Comparison of ENCODE assay signal across 8 cellular contexts in genomic region chr17:81200695-81201580, GRCh38. TPM values are rescaled to one million over a fixed set of nuclear protein-coding genes. Genes with fewer than 3 reads are reported as not detected.
DNase-seq lines count a peak whose midpoint lies in the region; ATAC-seq lines count a peak whose summit lies in the region.

No MANE protein-coding gene starts in this region.

- ATAC-seq in HG02588 (IDR thresholded peaks at IDR 0.05; ENCODE audit: unreplicated experiment) (no peak), GM21737 (IDR thresholded peaks at IDR 0.05; ENCODE audit: unreplicated experiment) (no peak)

- no peak overlapping the region for H3K4me3 Mint-ChIP-seq in activated CD4-positive, alpha-beta T cell treated with anti-CD3 and anti-CD28 coated beads, Interleukin-2, amount 10 ng/mL, durations not matched to agents 7 days and 5 days

- CTCF ChIA-PET in activated CD4-positive, alpha-beta T cell treated with anti-CD3 and anti-CD28 coated beads, Interleukin-2, amount 10 ng/mL, durations not matched to agents 7 days and 5 days (lab: Charles Lee): interaction anchor here (0.5 kb wide), 2 partner anchors 12 to 125 kb away, joined by 3 to 4 read pairs; no protein-coding TSS in a partner anchor

- no peaks in the 10 kb centered on the region for H3K27me3 Mint-ChIP-seq in activated CD4-positive, alpha-beta T cell treated with anti-CD3 and anti-CD28 coated beads, Interleukin-2, amount 10 ng/mL, durations not matched to agents 7 days and 5 days

- H3K4me1 Mint-ChIP-seq in activated CD4-positive, alpha-beta T cell treated with anti-CD3 and anti-CD28 coated beads, Interleukin-2, amount 10 ng/mL, durations not matched to agents 7 days and 5 days: no peaks in the 10 kb centered on the region

- DNase-seq in 8988T: peak; percentile 91
- DNase-seq in EH (ENCODE audit: low read depth): peak; percentile 68
- peak; percentile 84 for DNase-seq in NAMALWA (ENCODE audit: low spot score)
- DNase-seq in activated CD4-positive, alpha-beta T cell treated with anti-CD3 and anti-CD28 coated beads, Interleukin-2, amount 10 ng/mL, durations not matched to agents 7 days and 5 days: peak; percentile 55
- peak; percentile 80 for DNase-seq in globus pallidus (ENCODE audit: low spot score)
- peak; percentile 80 for DNase-seq in pons (ENCODE audit: low spot score)

- H3K27ac Mint-ChIP-seq in activated CD4-positive, alpha-beta T cell treated with anti-CD3 and anti-CD28 coated beads, Interleukin-2, amount 10 ng/mL, durations not matched to agents 7 days and 5 days: no peak overlapping the region

- POLR2A ChIA-PET in activated CD4-positive, alpha-beta T cell treated with anti-CD3 and anti-CD28 coated beads, Interleukin-2, amount 10 ng/mL, durations not matched to agents 7 days and 5 days (lab: Charles Lee): no interaction called here

- no peaks in the 10 kb centered on the region for H3K36me3 Mint-ChIP-seq in activated CD4-positive, alpha-beta T cell treated with anti-CD3 and anti-CD28 coated beads, Interleukin-2, amount 10 ng/mL, durations not matched to agents 7 days and 5 days (ENCODE audit: low read depth)

- H3K9me3 Mint-ChIP-seq in activated CD4-positive, alpha-beta T cell treated with anti-CD3 and anti-CD28 coated beads, Interleukin-2, amount 10 ng/mL, durations not matched to agents 7 days and 5 days: no peaks in the 10 kb centered on the region

RNA-seq across cellular contexts. Expression of gene CEP131, which starts 21.8 kb away (rescaled TPM):
- total RNA-seq in activated CD4-positive, alpha-beta T cell treated with anti-CD3 and anti-CD28 coated beads, Interleukin-2, amount 10 ng/mL, durations not matched to agents 7 days and 5 days: 10 to 100 TPM; 13.6 to 19.5 TPM

RNA-seq across cellular contexts. Expression of gene AATK, which starts 34.9 kb away (rescaled TPM):
- total RNA-seq in activated CD4-positive, alpha-beta T cell treated with anti-CD3 and anti-CD28 coated beads, Interleukin-2, amount 10 ng/mL, durations not matched to agents 7 days and 5 days: under 1 TPM; 0.25 to 0.31 TPM

RNA-seq across cellular contexts. Expression of gene PVALEF, which starts 35.6 kb away (rescaled TPM):
- total RNA-seq in activated CD4-positive, alpha-beta T cell treated with anti-CD3 and anti-CD28 coated beads, Interleukin-2, amount 10 ng/mL, durations not matched to agents 7 days and 5 days: not detected

RNA-seq across cellular contexts. Expression of gene TEPSIN, which starts 37.9 kb away (rescaled TPM):
- 10 to 100 TPM; 54.5 to 63.2 TPM for total RNA-seq in activated CD4-positive, alpha-beta T cell treated with anti-CD3 and anti-CD28 coated beads, Interleukin-2, amount 10 ng/mL, durations not matched to agents 7 days and 5 days

RNA-seq across cellular contexts. Expression of gene NDUFAF8, which starts 38.2 kb away (rescaled TPM):
- 10 to 100 TPM; 30.7 to 39.0 TPM for total RNA-seq in activated CD4-positive, alpha-beta T cell treated with anti-CD3 and anti-CD28 coated beads, Interleukin-2, amount 10 ng/mL, durations not matched to agents 7 days and 5 days
